ENCODE assay signal across 36 cellular contexts in the genomic region with DNA sequence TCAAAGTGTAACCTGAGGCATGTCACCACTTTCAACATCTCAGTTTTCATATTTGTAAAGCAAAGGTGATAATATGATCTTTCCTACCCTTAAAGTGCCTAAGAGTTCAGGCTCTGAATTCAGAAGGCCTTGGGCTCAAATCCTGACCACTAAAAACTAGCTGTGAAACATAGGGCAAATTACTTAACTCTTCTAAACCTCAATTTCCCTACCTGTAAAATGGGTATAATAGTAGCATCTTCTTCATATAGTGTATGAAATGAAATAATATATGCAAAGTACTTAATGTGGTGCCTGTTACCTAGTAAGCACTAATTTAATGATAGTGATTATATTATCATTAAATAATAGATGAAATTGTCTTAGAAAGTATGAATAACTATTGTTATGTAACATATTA.
"Had no signal": no experiment of that assay in that cellular context is flagged by ENCODE, and none has a peak within 500 bp of the region (broad histone marks: within the 10 kb centered on the region; RNA-seq: fewer than 3 reads in every experiment).

No MANE protein-coding gene starts in this region.

- DNase-seq: Kasumi-1, MG63, MM.1S, MV-4-11, NCI-H1048, NCI-H1092, NCI-H1092 treated with DMSO at 0.1 percent for 48 hours, NCI-H1105, NCI-H1105 treated with DMSO at 0.1 percent for 48 hours, NCI-H1417, NCI-H1417 treated with DMSO at 0.1 percent for 48 hours, NCI-H1436, NCI-H1436 treated with DMSO at 0.1 percent for 48 hours, NCI-H146, NCI-H1694, NCI-H1694 treated with DMSO at 0.1 percent for 48 hours, NCI-H187, NCI-H187 treated with DMSO at 0.1 percent for 48 hours, NCI-H1930, NCI-H2029, NCI-H2029 treated with DMSO at 0.1 percent for 48 hours, NCI-H2081, NCI-H2081 treated with DMSO at 0.1 percent for 48 hours, NCI-H2107, NCI-H2171, NCI-H2171 treated with DMSO at 0.1 percent for 48 hours, NCI-H2227 treated with DMSO at 0.1 percent for 48 hours, NCI-H226, NCI-H345, NCI-H446, NCI-H446 treated with DMSO at 0.1 percent for 48 hours, NCI-H510A, NCI-H510A treated with DMSO at 0.1 percent for 48 hours, NCI-H524, NCI-H524 treated with DMSO at 0.1 percent for 48 hours, NCI-H526 had no signal

- H3K27me3 ChIP-seq: MG63 had no signal

- H3K36me3 ChIP-seq: MG63 had no signal

- H3K9me3 ChIP-seq: MG63 had no signal

- H3K4me3 ChIP-seq: MG63 had no signal
